In the genomic region with DNA sequence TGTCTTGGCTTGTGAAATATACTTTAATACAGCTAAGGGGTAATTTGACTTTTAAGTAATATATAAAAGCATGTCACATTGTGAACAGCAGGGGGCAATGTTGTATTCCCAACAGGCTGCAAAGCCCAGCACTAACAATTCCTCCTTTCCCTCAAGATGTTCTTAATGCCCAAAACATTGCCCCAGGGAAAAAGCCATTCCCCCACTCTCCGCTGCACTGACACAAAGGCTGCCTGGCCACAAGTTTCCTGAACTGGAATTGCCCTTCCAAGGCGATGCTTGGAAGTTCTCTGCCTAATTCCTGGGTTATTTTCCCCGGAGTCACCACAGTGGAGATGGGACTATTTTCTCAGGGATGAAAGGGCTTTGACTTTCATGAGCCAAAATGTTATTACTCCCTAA, we compare ENCODE assay signal across 8 cellular contexts. TPM values are rescaled to one million over a fixed set of nuclear protein-coding genes. Genes with fewer than 3 reads are reported as not detected.
DNase-seq lines count a peak whose midpoint lies in the region; ATAC-seq, FAIRE-seq and TF ChIP-seq lines count a peak whose summit lies in the region.

No MANE protein-coding gene starts in this region.

- H3K27me3 ChIP-seq in A673 (replicated peaks; ENCODE audit: insufficient read depth, low read depth, low read length, poor library complexity) = no peaks in the 10 kb centered on the region
- no peaks in the 10 kb centered on the region for H3K27me3 ChIP-seq in mesendoderm (ENCODE audit: insufficient read depth, low read length, poor library complexity)

- no peak overlapping the region for H4K8ac ChIP-seq in mesendoderm (ENCODE audit: low read depth, low read length)

- peaks cover 10% of the 10 kb centered on the region for H3K36me3 ChIP-seq in A673 (ENCODE audit: insufficient read depth, low read length, poor library complexity, severe bottlenecking)
- no peaks in the 10 kb centered on the region for H3K36me3 ChIP-seq in mesendoderm (ENCODE audit: control insufficient read depth, insufficient read depth, low read length)

- no peaks in the 10 kb centered on the region for H3K79me2 ChIP-seq in mesendoderm (ENCODE audit: control insufficient read depth, insufficient read depth, low read length)

- no peak overlapping the region for H2BK15ac ChIP-seq in mesendoderm (replicated peaks; ENCODE audit: low read depth)

- peak overlapping the region; percentile 82 for H3K56ac ChIP-seq in mesendoderm (ENCODE audit: low read length)

- peaks cover 7% of the 10 kb centered on the region for H3K4me1 Mint-ChIP-seq in endothelial cell (ENCODE audit: unreplicated experiment)

- no peaks in the 10 kb centered on the region for H3K9me3 Mint-ChIP-seq in endothelial cell (ENCODE audit: unreplicated experiment)

- peak overlapping the region; percentile 44 for H2BK5ac ChIP-seq in mesendoderm (ENCODE audit: low read length)

- no peaks in the 10 kb centered on the region for H3K9me3 ChIP-seq in A673 (ENCODE audit: low read depth, low read length, poor library complexity, severe bottlenecking)

- peak; percentile 86 for DNase-seq in A673 (ENCODE audit: low spot score)
- peak; percentile 43 for DNase-seq in NCI-H1105 (lab: John Stamatoyannopoulos, UW)
- peak; percentile 63 for DNase-seq in SW480 (ENCODE audit: low spot score)
- peak; percentile 44 for DNase-seq in endothelial cell (ENCODE audit: low spot score)
- DNase-seq in mesendoderm = peak; percentile 96

- no peak for ATAC-seq in GM21447 (IDR thresholded peaks at IDR 0.05; ENCODE audit: unreplicated experiment)
- no peak for ATAC-seq in GM18867 (IDR thresholded peaks at IDR 0.05; ENCODE audit: unreplicated experiment)

- H3K4me3 ChIP-seq in A673 (ENCODE audit: low read depth, low read length, poor library complexity, severe bottlenecking) (no peak overlapping the region), mesendoderm (ENCODE audit: low read length) (no peak overlapping the region)

- no peaks in the 10 kb centered on the region for H3K27me3 Mint-ChIP-seq in endothelial cell (ENCODE audit: unreplicated experiment)

- no TSS peak for BruUV-seq in A673 (replicated peaks; lab: Mats Ljungman, UMichigan)

- H3K36me3 Mint-ChIP-seq in endothelial cell (ENCODE audit: low read depth, unreplicated experiment) = peaks cover 33% of the 10 kb centered on the region

- TF ChIP-seq CTCF in A673 (conservative IDR thresholded peaks at IDR 0.05; ENCODE audit: low read depth, low read length) (peak; percentile 75), endothelial cell (IDR thresholded peaks at IDR 0.05; ENCODE audit: unreplicated experiment) (peak; percentile 86)

- peak overlapping the region; percentile 54 for H3K18ac ChIP-seq in mesendoderm (ENCODE audit: low read length)

- no peak overlapping the region for H4K5ac ChIP-seq in mesendoderm (ENCODE audit: low read length)

- WGBS in mesendoderm (ENCODE audit: extremely low coverage, insufficient coverage, low lambda C conversion rate) = no CpG with 5 or more reads among the region's 3 CpGs

- peak overlapping the region; percentile 58 for H3K9ac ChIP-seq in mesendoderm (ENCODE audit: low read length)

- intact Hi-C loops in A673 (cut with micrococcal nuclease; ENCODE audit: unreplicated experiment) = loop anchor here (1.0 to 2.0 kb wide), 2 partner anchors 286 to 385 kb away; no protein-coding TSS in a partner anchor

- no peak overlapping the region for H3K4me2 ChIP-seq in mesendoderm (ENCODE audit: low read length)

- H3K4ac ChIP-seq in mesendoderm (ENCODE audit: low read depth, low read length) = no peak overlapping the region

- H3K23ac ChIP-seq in mesendoderm (ENCODE audit: low read length) = no peak overlapping the region

- no peak overlapping the region for H2AK5ac ChIP-seq in mesendoderm (ENCODE audit: low read length)

- H3K79me1 ChIP-seq in mesendoderm (ENCODE audit: low read length) = no peaks in the 10 kb centered on the region

- FAIRE-seq in G401.6 (lab: Jason Lieb, UNC) = peak; percentile 74

- H2BK120ac ChIP-seq in mesendoderm (ENCODE audit: low read depth, low read length) = peak overlapping the region; percentile 86

- POLR2A ChIA-PET in A673 (lab: Charles Lee; ENCODE audit: low non-redundant PET) = no interaction called here

- H3K4me3 Mint-ChIP-seq in endothelial cell (ENCODE audit: unreplicated experiment) = no peak overlapping the region

- CTCF ChIA-PET in A673 (lab: Charles Lee) = interaction anchor here (0.6 to 1.2 kb wide), 5 partner anchors 22 to 381 kb away, joined by 3 to 14 read pairs (median 4); partner anchors contain the start of gene SOCS1

- no peak overlapping the region for H3K27ac Mint-ChIP-seq in endothelial cell (ENCODE audit: unreplicated experiment)

- no peaks in the 10 kb centered on the region for H3K4me1 ChIP-seq in A673 (ENCODE audit: insufficient read depth, low read length, poor library complexity, severe bottlenecking)
- peaks cover 6% of the 10 kb centered on the region for H3K4me1 ChIP-seq in mesendoderm (ENCODE audit: control insufficient read depth, low read depth, low read length)

- H3K27ac ChIP-seq in A673 (ENCODE audit: low read depth, low read length, poor library complexity, severe bottlenecking) = no peak overlapping the region
- H3K27ac ChIP-seq in mesendoderm (ENCODE audit: low read depth, low read length) = peak overlapping the region; percentile 13

RNA-seq across cellular contexts. Expression of gene CLEC16A, which starts 27.2 kb away (rescaled TPM):
- total RNA-seq in A673 (2021) = 21.3 and 23.4 TPM in 2 replicates
- total RNA-seq in endothelial cell (ENCODE audit: unreplicated experiment) = 58.1 TPM
- polyA plus RNA-seq in mesendoderm (2013, experiment 1 of 2) = 13.1 TPM
- polyA plus RNA-seq in mesendoderm (2013, experiment 2 of 2) = 13.2 TPM

RNA-seq across cellular contexts. Expression of gene DEXI, which starts 29.3 kb away (rescaled TPM):
- total RNA-seq in A673 (2021) = 30.7 and 31.6 TPM in 2 replicates
- 37.9 TPM for total RNA-seq in endothelial cell (ENCODE audit: unreplicated experiment)
- 19.9 TPM for polyA plus RNA-seq in mesendoderm (2013, experiment 1 of 2)
- polyA plus RNA-seq in mesendoderm (2013, experiment 2 of 2) = 18.6 TPM

Comparison
In these comparisons a context has a peak if more than half of its experiments do, and no peak if none do; other contexts are left out.
1. DNase-seq: peak in every context shown above with its lines; median percentile 96 in mesendoderm; 86 in A673; 63 in SW480; 44 in endothelial cell; 43 in NCI-H1105.